16 cellular contexts compared by ENCODE assay signal in the genomic region with DNA sequence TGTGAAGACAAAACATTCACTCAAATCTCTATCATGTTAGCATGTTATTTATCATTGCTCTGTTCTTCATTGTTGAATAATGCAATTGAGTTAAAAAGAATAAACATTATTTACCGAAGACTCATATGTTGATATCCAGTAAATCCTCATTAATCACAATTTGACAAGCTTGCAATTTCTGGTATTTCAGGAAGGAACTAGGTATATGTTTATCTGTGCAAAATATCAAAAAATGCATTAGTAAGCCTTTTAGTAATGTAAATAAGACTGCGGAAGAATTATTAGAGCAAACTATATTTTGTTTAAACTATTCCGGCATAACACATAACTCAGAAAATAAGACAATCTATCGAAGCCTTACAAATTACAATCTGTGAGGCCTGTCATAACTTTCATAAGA.
A peak's percentile ranks its signal among the peaks of the same experiment; 100 is the strongest.
DNase-seq lines count a peak whose midpoint lies in the region; ATAC-seq, FAIRE-seq and TF ChIP-seq lines count a peak whose summit lies in the region.
"Had no signal": no experiment of that assay in that cellular context is flagged by ENCODE, and none has a peak within 500 bp of the region (broad histone marks: within the 10 kb centered on the region; RNA-seq: fewer than 3 reads in every experiment).

No MANE protein-coding gene starts in this region.

- no peak overlapping the region for H3K4me2 ChIP-seq in HepG2 (ENCODE audit: low read depth, low read length)
- H3K4me2 ChIP-seq in K562 (ENCODE audit: insufficient read depth, low read length), result no peak overlapping the region
- H3K4me2 ChIP-seq: BLaER1 treated with 17β-estradiol and CSF1 and Interleukin-3, amounts not matched to agents 10 nM and 100 nM; GM23338 had no signal

- in situ Hi-C loops in HepG2 (cut with HindIII; ENCODE audit: extremely low pct_ligation_motif_present, low pct_unique_long_range_greater_than_20kb), result no loop called here
- in situ Hi-C loops in K562 (cut with MboI), result no loop called here

- H3K4me3 ChIP-seq in HepG2 (replicated peaks in 1 of 3; ENCODE audit: insufficient read depth in 1 of 3, low read depth in 2 of 3, low read length in 3 of 3) (no peak overlapping the region), right lobe of liver (no peak overlapping the region), K562 (no peak overlapping the region), kidney (ENCODE audit: low read length in 2 of 2) (peak overlapping the region; percentile 32 to 56)
- H3K4me3 ChIP-seq: BLaER1 treated with 17β-estradiol and CSF1 and Interleukin-3, amounts not matched to agents 10 nM and 100 nM; GM12878; GM23338 had no signal

- WGBS in HepG2 (ENCODE audit: low lambda C conversion rate), result 24% methylated on average over 4 of the region's 4 CpGs
- WGBS in right lobe of liver (ENCODE audit: insufficient coverage, low coverage, low lambda C conversion rate, missing lambda C conversion rate), result 75% methylated on average over 4 of the region's 4 CpGs
- 0% methylated on average over 4 of the region's 4 CpGs for WGBS in K562 (ENCODE audit: insufficient coverage, low coverage, missing lambda C conversion rate)

- ATAC-seq in HepG2, result no peak
- ATAC-seq in right lobe of liver, result no peak
- ATAC-seq in K562, result no peak
- ATAC-seq: GM12878, GM23338 had no signal

- H4K20me1 ChIP-seq in HepG2 (ENCODE audit: insufficient read depth, low read length) (no peaks in the 10 kb centered on the region), K562 (replicated peaks; ENCODE audit: control insufficient read depth, insufficient read depth, low read length) (no peaks in the 10 kb centered on the region)
- H4K20me1 ChIP-seq: BLaER1 treated with 17β-estradiol and CSF1 and Interleukin-3, amounts not matched to agents 10 nM and 100 nM had no signal

- POLR2A ChIA-PET in HepG2 (lab: Yijun Ruan, JAX) (no interaction called here), K562 (lab: Yijun Ruan, JAX) (no interaction called here)

- no peaks in the 10 kb centered on the region for H3K4me1 ChIP-seq in HepG2 (ENCODE audit: insufficient read depth, low read length)
- no peaks in the 10 kb centered on the region for H3K4me1 ChIP-seq in right lobe of liver
- no peaks in the 10 kb centered on the region for H3K4me1 ChIP-seq in K562 (replicated peaks in 1 of 2; ENCODE audit: control insufficient read depth in 2 of 2, insufficient read depth in 2 of 2, low read length in 2 of 2)
- H3K4me1 ChIP-seq in kidney (ENCODE audit: control insufficient read depth in 1 of 2, insufficient read depth in 1 of 2, low read depth in 1 of 2, low read length in 2 of 2), result no peaks in the 10 kb centered on the region
- H3K4me1 ChIP-seq: BLaER1 treated with 17β-estradiol and CSF1 and Interleukin-3, amounts not matched to agents 10 nM and 100 nM had no signal

- TF ChIP-seq RAD21 in HepG2 (CRISPR knock-in tag; IDR thresholded peaks at IDR 0.05) (no peak), K562 (CRISPR knock-in tag; conservative IDR thresholded peaks at IDR 0.05 in 1 of 2, IDR thresholded peaks at IDR 0.05 in 1 of 2) (no peak)

- H3K9me3 ChIP-seq in HepG2 (ENCODE audit: low read length), result peaks cover 88% of the 10 kb centered on the region
- H3K9me3 ChIP-seq in right lobe of liver, result no peaks in the 10 kb centered on the region
- no peaks in the 10 kb centered on the region for H3K9me3 ChIP-seq in K562 (replicated peaks; ENCODE audit: control insufficient read depth, insufficient read depth, low read depth, low read length)
- H3K9me3 ChIP-seq in kidney (ENCODE audit: control insufficient read depth in 1 of 2, low read length in 2 of 2), result no peaks in the 10 kb centered on the region
- H3K9me3 ChIP-seq: BLaER1 treated with 17β-estradiol and CSF1 and Interleukin-3, amounts not matched to agents 10 nM and 100 nM had no signal

- H3K27ac ChIP-seq in HepG2 (ENCODE audit: extremely low read length, insufficient read depth, low read length) (no peak overlapping the region), right lobe of liver (no peak overlapping the region), K562 (ENCODE audit: extremely low read depth, low read depth, low read length) (no peak overlapping the region), kidney (ENCODE audit: low read depth in 2 of 2, low read length in 2 of 2) (no peak overlapping the region)
- H3K27ac ChIP-seq: 22Rv1; BLaER1 treated with 17β-estradiol and CSF1 and Interleukin-3, amounts not matched to agents 10 nM and 100 nM had no signal

- no peaks in the 10 kb centered on the region for H3K9me1 ChIP-seq in K562 (ENCODE audit: control insufficient read depth, insufficient read depth, low read length)

- CTCF ChIA-PET in HepG2 (lab: Yijun Ruan, JAX; ENCODE audit: low intra/inter-chr PET ratio, low total read pairs), result no interaction called here
- CTCF ChIA-PET in K562 (lab: Yijun Ruan, JAX; ENCODE audit: low intra/inter-chr PET ratio), result no interaction called here

- TF ChIP-seq POLR2A in HepG2 (IDR thresholded peaks at IDR 0.05; ENCODE audit: insufficient read depth in 1 of 2, low read depth in 2 of 2, low read length in 2 of 2) (no peak), right lobe of liver (IDR thresholded peaks at IDR 0.05) (no peak), K562 (conservative IDR thresholded peaks at IDR 0.05) (no peak)

- TF ChIP-seq CTCF in HepG2 (CRISPR knock-in tag; IDR thresholded peaks at IDR 0.05), result no peak
- no peak for TF ChIP-seq CTCF in right lobe of liver (IDR thresholded peaks at IDR 0.05)
- TF ChIP-seq CTCF in K562 (IDR thresholded peaks at IDR 0.05 in 2 of 3, conservative IDR thresholded peaks at IDR 0.05 in 1 of 3; ENCODE audit: insufficient read depth in 2 of 3, low read depth in 1 of 3, low read length in 3 of 3), result no peak
- TF ChIP-seq CTCF in kidney (IDR thresholded peaks at IDR 0.05; ENCODE audit: borderline replicate concordance, extremely low read depth, insufficient read depth), result no peak
- no peak for TF ChIP-seq CTCF in D721Med (IDR thresholded peaks at IDR 0.05; ENCODE audit: insufficient read depth, missing control alignments)

- no peak overlapping the region for H3K9ac ChIP-seq in HepG2 (ENCODE audit: insufficient read depth, low read depth, low read length)
- H3K9ac ChIP-seq in K562 (ENCODE audit: insufficient read depth in 1 of 2, low read depth in 2 of 2, low read length in 2 of 2), result no peak overlapping the region
- H3K9ac ChIP-seq in kidney (ENCODE audit: low read length in 2 of 2), result peak overlapping the region in 1 of 2 donors; percentile 12
- H3K9ac ChIP-seq: BLaER1 treated with 17β-estradiol and CSF1 and Interleukin-3, amounts not matched to agents 10 nM and 100 nM had no signal

- H3K79me2 ChIP-seq in HepG2 (ENCODE audit: insufficient read depth, low read length), result no peaks in the 10 kb centered on the region
- no peaks in the 10 kb centered on the region for H3K79me2 ChIP-seq in K562 (ENCODE audit: control insufficient read depth, insufficient read depth, low read length)

- intact Hi-C loops in HepG2 (cut with micrococcal nuclease; ENCODE audit: unreplicated experiment), result no loop called here
- intact Hi-C loops in right lobe of liver (cut with DNase I), result no loop called here
- intact Hi-C loops in K562 (cut with micrococcal nuclease), result no loop called here
- intact Hi-C loops in kidney (cut with DNase I), result loop anchor here (10.0 kb wide), 1 partner anchor 64 kb away; no protein-coding TSS in a partner anchor

- TF ChIP-seq EP300 in HepG2 (IDR thresholded peaks at IDR 0.05; ENCODE audit: low read depth in 2 of 2, low read length in 2 of 2) (no peak), HepG2 (CRISPR knock-in tag; IDR thresholded peaks at IDR 0.05; ENCODE audit: borderline replicate concordance) (no peak), K562 (IDR thresholded peaks at IDR 0.05; ENCODE audit: low read length) (no peak)

- H2AFZ ChIP-seq in HepG2 (ENCODE audit: low read length), result no peak overlapping the region
- no peak overlapping the region for H2AFZ ChIP-seq in K562 (ENCODE audit: low read depth, low read length)
- H2AFZ ChIP-seq: GM23338 had no signal

- H3K36me3 ChIP-seq in HepG2 (replicated peaks in 1 of 2; ENCODE audit: control insufficient read depth in 1 of 2, insufficient read depth in 2 of 2, low read length in 2 of 2), result no peaks in the 10 kb centered on the region
- H3K36me3 ChIP-seq in right lobe of liver, result no peaks in the 10 kb centered on the region
- H3K36me3 ChIP-seq in K562 (ENCODE audit: control insufficient read depth, insufficient read depth, low read length), result no peaks in the 10 kb centered on the region
- no peaks in the 10 kb centered on the region for H3K36me3 ChIP-seq in kidney (ENCODE audit: control insufficient read depth in 1 of 2, insufficient read depth in 2 of 2, low read length in 2 of 2)
- H3K36me3 ChIP-seq: BLaER1 treated with 17β-estradiol and CSF1 and Interleukin-3, amounts not matched to agents 10 nM and 100 nM had no signal

- DNase-seq in HepG2 (ENCODE audit: low spot score) (no peak), right lobe of liver (no peak), K562 (ENCODE audit: extremely low read depth in 1 of 4, low spot score in 3 of 4) (no peak), kidney (no peak), D721Med (ENCODE audit: insufficient read length, low spot score) (no peak), NCI-H524 (lab: John Stamatoyannopoulos, UW) (no peak), NCI-H1048 (lab: John Stamatoyannopoulos, UW) (no peak)
- DNase-seq: ACHN; CD4-positive, CD25-positive, alpha-beta regulatory T cell; DMS 273 treated with DMSO at 0.1 percent for 48 hours; H7 had no signal

- FAIRE-seq in HepG2 (lab: Jason Lieb, UNC) (no peak), K562 (lab: Jason Lieb, UNC) (no peak), kidney (lab: Jason Lieb, UNC) (no peak), D721Med (lab: Jason Lieb, UNC) (no peak)
- FAIRE-seq: GM18507 had no signal

- BruUV-seq in HepG2 (replicated peaks; lab: Mats Ljungman, UMichigan), result no TSS peak
- no TSS peak for BruUV-seq in K562 (replicated peaks; lab: Mats Ljungman, UMichigan)

- H3K27me3 ChIP-seq in HepG2 (ENCODE audit: control insufficient read depth in 1 of 2, insufficient read depth in 2 of 2, low read length in 2 of 2) (no peaks in the 10 kb centered on the region), right lobe of liver (no peaks in the 10 kb centered on the region), K562 (ENCODE audit: control insufficient read depth in 2 of 2, insufficient read depth in 2 of 2, low read length in 2 of 2) (no peaks in the 10 kb centered on the region)
- H3K27me3 ChIP-seq: BLaER1 treated with 17β-estradiol and CSF1 and Interleukin-3, amounts not matched to agents 10 nM and 100 nM had no signal

TF ChIP-seq in HepG2, 621 proteins besides CTCF, POLR2A, EP300 and RAD21:
- no peak for TF ChIP-seq ZNF615 (CRISPR knock-in tag; IDR thresholded peaks at IDR 0.05; ENCODE audit: borderline replicate concordance)
- TF ChIP-seq MAFK (conservative IDR thresholded peaks at IDR 0.05 in 1 of 2, IDR thresholded peaks at IDR 0.05 in 1 of 2; ENCODE audit: low read length in 2 of 2), result peak; percentile 82 to 84
- TF ChIP-seq HOXA3 (CRISPR knock-in tag; IDR thresholded peaks at IDR 0.05), result no peak
- TF ChIP-seq MAFF (IDR thresholded peaks at IDR 0.05; ENCODE audit: low read depth, low read length), result peak; percentile 86

Comparison
In these comparisons a context has a peak if more than half of its experiments do, and no peak if none do; other contexts are left out.
1. H3K4me3 ChIP-seq: peak in kidney (2 of 2); none in HepG2 (0 of 3), right lobe of liver (0 of 3) and K562 (single experiment).